15 cellular contexts compared by ENCODE assay signal in genomic region chr11:12886508-12886907, GRCh38.
"Had no signal": no experiment of that assay in that cellular context is flagged by ENCODE, and none has a peak within 500 bp of the region (broad histone marks: within the 10 kb centered on the region; RNA-seq: fewer than 3 reads in every experiment).

No MANE protein-coding gene starts in this region.

- H3K4me1 Mint-ChIP-seq: memory B cell, naive B cell had no signal

- ATAC-seq: esophagus mucosa, heart left ventricle had no signal

- H3K4me3 Mint-ChIP-seq: memory B cell, naive B cell, nephron, type B pancreatic cell had no signal

- H3K27ac Mint-ChIP-seq: memory B cell, type B pancreatic cell had no signal

- H3K27me3 ChIP-seq: dorsolateral prefrontal cortex, heart left ventricle, right atrium auricular region had no signal

- H3K9me3 Mint-ChIP-seq: memory B cell, naive B cell, nephron, type B pancreatic cell had no signal

- H3K9me3 ChIP-seq: heart left ventricle, right atrium auricular region had no signal

- H3K4me3 ChIP-seq: coronary artery, dorsolateral prefrontal cortex, heart left ventricle, right atrium auricular region, smooth muscle cell had no signal

- H3K27ac ChIP-seq: coronary artery, dorsolateral prefrontal cortex, right atrium auricular region had no signal

- DNase-seq: dorsolateral prefrontal cortex; effector CD8-positive, alpha-beta T cell; heart left ventricle; hippocampal formation; midbrain; naive B cell; stimulated activated CD4-positive, alpha-beta T cell treated with anti-CD3 and anti-CD28 coated beads, Interleukin-2, amount 100 ng/mL, for 48 hours; stimulated activated naive CD4-positive, alpha-beta T cell treated with Interleukin-2 at 50 U/mL for 16 hours had no signal

- H3K36me3 Mint-ChIP-seq: memory B cell, naive B cell had no signal

- H3K27me3 Mint-ChIP-seq: type B pancreatic cell had no signal
